11 cellular contexts compared by ENCODE assay signal in the genomic region with DNA sequence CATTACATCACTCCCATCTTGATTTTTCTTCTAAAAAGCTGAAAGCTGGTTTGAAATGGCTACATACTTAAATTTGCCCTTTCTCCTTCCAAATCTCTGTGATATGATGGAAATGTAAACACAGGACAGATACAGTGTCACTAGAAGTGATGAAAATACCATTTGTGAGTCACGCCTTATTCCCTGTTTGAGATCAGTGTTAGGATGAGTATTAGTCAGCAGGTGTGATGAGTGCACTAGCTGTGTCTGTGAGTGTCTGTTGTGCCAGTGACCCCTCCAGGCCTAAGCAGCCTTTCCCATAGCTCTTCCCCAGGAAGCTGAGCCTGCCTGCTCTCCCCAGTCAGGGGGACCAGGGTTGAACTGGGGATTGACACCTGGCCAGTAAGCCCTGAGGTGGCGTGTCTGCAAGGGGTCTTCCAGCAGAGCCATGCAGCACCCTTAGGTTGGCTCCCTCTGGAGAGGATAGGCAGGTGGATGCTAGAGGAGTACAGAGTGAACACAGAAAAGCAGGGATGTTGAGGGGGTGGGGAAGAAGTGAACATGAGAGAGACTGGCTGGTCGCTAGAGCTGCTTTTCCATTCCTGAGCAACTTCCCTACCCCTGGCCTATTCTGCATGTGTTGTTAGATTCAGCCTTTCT.
DNase-seq lines count a peak whose midpoint lies in the region; ATAC-seq and TF ChIP-seq lines count a peak whose summit lies in the region.
"Had no signal": no experiment of that assay in that cellular context is flagged by ENCODE, and none has a peak within 500 bp of the region (broad histone marks: within the 10 kb centered on the region; RNA-seq: fewer than 3 reads in every experiment).

No MANE protein-coding gene starts in this region.

- POLR2A ChIA-PET in OCI-LY7 (lab: Charles Lee): no interaction called here

- BruUV-seq in OCI-LY7 (replicated peaks; lab: Mats Ljungman, UMichigan): no TSS peak

- H3K36me3 Mint-ChIP-seq in activated T-helper 17 cell treated with anti-CD3 and anti-CD28 coated beads, Interleukin-2, amount 50 U/mL, for 72 hours (ENCODE audit: low read depth): peaks cover 68% of the 10 kb centered on the region
- H3K36me3 Mint-ChIP-seq in stimulated activated effector memory CD8-positive, alpha-beta T cell treated with anti-CD3 and anti-CD28 coated beads, Interleukin-12 subunit alpha, Interleukin-12 subunit beta, amount 100 ng/mL, for 72 hours: peaks cover 17% of the 10 kb centered on the region

- H3K27me3 ChIP-seq in WERI-Rb-1 (ENCODE audit: insufficient read depth, low read depth, severe bottlenecking): no peaks in the 10 kb centered on the region
- H3K27me3 ChIP-seq: BLaER1, vagina had no signal

- no peak for TF ChIP-seq CTCF in OCI-LY7 (conservative IDR thresholded peaks at IDR 0.05; ENCODE audit: low read length)
- no peak for TF ChIP-seq CTCF in WERI-Rb-1 (IDR thresholded peaks at IDR 0.05; ENCODE audit: low read depth, low read length)

- no peaks in the 10 kb centered on the region for H4K20me1 ChIP-seq in OCI-LY7 (ENCODE audit: insufficient read depth, low read length)
- H4K20me1 ChIP-seq: BLaER1 had no signal

- H3K27ac Mint-ChIP-seq in activated T-helper 17 cell treated with anti-CD3 and anti-CD28 coated beads, Interleukin-2, amount 50 U/mL, for 72 hours: peak overlapping the region; percentile 90
- peak overlapping the region; percentile 81 for H3K27ac Mint-ChIP-seq in stimulated activated effector memory CD8-positive, alpha-beta T cell treated with anti-CD3 and anti-CD28 coated beads, Interleukin-12 subunit alpha, Interleukin-12 subunit beta, amount 100 ng/mL, for 72 hours

- no peaks in the 10 kb centered on the region for H3K9me2 ChIP-seq in OCI-LY7 (ENCODE audit: insufficient read depth, low read length)

- H3K36me3 ChIP-seq in OCI-LY7 (ENCODE audit: insufficient read depth, low read length): no peaks in the 10 kb centered on the region
- peaks cover 8% of the 10 kb centered on the region for H3K36me3 ChIP-seq in WERI-Rb-1
- H3K36me3 ChIP-seq: vagina had no signal

- H3K4me3 Mint-ChIP-seq in activated T-helper 17 cell treated with anti-CD3 and anti-CD28 coated beads, Interleukin-2, amount 50 U/mL, for 72 hours: peak overlapping the region; percentile 73
- peak overlapping the region; percentile 39 for H3K4me3 Mint-ChIP-seq in stimulated activated effector memory CD8-positive, alpha-beta T cell treated with anti-CD3 and anti-CD28 coated beads, Interleukin-12 subunit alpha, Interleukin-12 subunit beta, amount 100 ng/mL, for 72 hours

- CTCF ChIA-PET in OCI-LY7 (lab: Charles Lee; ENCODE audit: unreplicated experiment): no interaction called here

- H3K9me3 ChIP-seq in OCI-LY7 (ENCODE audit: low read length) (no peaks in the 10 kb centered on the region), WERI-Rb-1 (ENCODE audit: severe bottlenecking) (no peaks in the 10 kb centered on the region)
- H3K9me3 ChIP-seq: BLaER1, vagina had no signal

- H2AFZ ChIP-seq in OCI-LY7 (ENCODE audit: low read length): no peak overlapping the region

- peak; percentile 6 for DNase-seq in activated T-cell treated with anti-CD3 and anti-CD28 coated beads for 48 hours (ENCODE audit: low read depth)
- no peak for DNase-seq in activated T-cell treated with anti-CD3 and anti-CD28 coated beads, Interleukin-2, amount 50 U/mL, for 1 hour
- peak; percentile 14 to 64 for DNase-seq in stimulated activated effector memory CD8-positive, alpha-beta T cell treated with anti-CD3 and anti-CD28 coated beads, Interleukin-12 subunit alpha, Interleukin-12 subunit beta, amount 100 ng/mL, for 72 hours (ENCODE audit: low spot score in 2 of 2)
- no peak for DNase-seq in OCI-LY7 (ENCODE audit: low spot score)
- no peak for DNase-seq in medulla oblongata (ENCODE audit: extremely low spot score)
- DNase-seq in WERI-Rb-1: no peak
- DNase-seq: anterior cingulate cortex had no signal

- intact Hi-C loops in OCI-LY7 (cut with micrococcal nuclease; ENCODE audit: unreplicated experiment): no loop called here

- H3K27me3 Mint-ChIP-seq in activated T-helper 17 cell treated with anti-CD3 and anti-CD28 coated beads, Interleukin-2, amount 50 U/mL, for 72 hours: no peaks in the 10 kb centered on the region

- H3K4me3 ChIP-seq in OCI-LY7 (ENCODE audit: low read depth, low read length, poor library complexity, severe bottlenecking) (no peak overlapping the region), WERI-Rb-1 (ENCODE audit: low read depth, low read length) (no peak overlapping the region)
- H3K4me3 ChIP-seq: BLaER1, vagina had no signal

- H3K79me2 ChIP-seq in OCI-LY7 (ENCODE audit: insufficient read depth, low read depth, low read length): no peaks in the 10 kb centered on the region

- no peaks in the 10 kb centered on the region for H3K9me3 Mint-ChIP-seq in activated T-helper 17 cell treated with anti-CD3 and anti-CD28 coated beads, Interleukin-2, amount 50 U/mL, for 72 hours
- no peaks in the 10 kb centered on the region for H3K9me3 Mint-ChIP-seq in stimulated activated effector memory CD8-positive, alpha-beta T cell treated with anti-CD3 and anti-CD28 coated beads, Interleukin-12 subunit alpha, Interleukin-12 subunit beta, amount 100 ng/mL, for 72 hours

- H3K4me1 Mint-ChIP-seq in activated T-helper 17 cell treated with anti-CD3 and anti-CD28 coated beads, Interleukin-2, amount 50 U/mL, for 72 hours: peaks cover 18% of the 10 kb centered on the region
- H3K4me1 Mint-ChIP-seq in stimulated activated effector memory CD8-positive, alpha-beta T cell treated with anti-CD3 and anti-CD28 coated beads, Interleukin-12 subunit alpha, Interleukin-12 subunit beta, amount 100 ng/mL, for 72 hours: peaks cover 38% of the 10 kb centered on the region

- peak; percentile 60 for ATAC-seq in HG02642 (IDR thresholded peaks at IDR 0.05; ENCODE audit: poor library complexity, unreplicated experiment)
- ATAC-seq in activated T-helper 17 cell treated with anti-CD3 and anti-CD28 coated beads, Interleukin-2, amount 50 U/mL, for 72 hours (replicated peaks): peak; percentile 100
- ATAC-seq in stimulated activated effector memory CD8-positive, alpha-beta T cell treated with anti-CD3 and anti-CD28 coated beads, Interleukin-12 subunit alpha, Interleukin-12 subunit beta, amount 100 ng/mL, for 72 hours: peak; percentile 100

- H3K27ac ChIP-seq in OCI-LY7 (ENCODE audit: low read depth, low read length, poor library complexity, severe bottlenecking) (no peak overlapping the region), WERI-Rb-1 (no peak overlapping the region)
- H3K27ac ChIP-seq: BLaER1, vagina had no signal

- H3K4me2 ChIP-seq in OCI-LY7 (ENCODE audit: low read length): no peak overlapping the region
- H3K4me2 ChIP-seq: BLaER1 had no signal

- no peaks in the 10 kb centered on the region for H3K4me1 ChIP-seq in OCI-LY7 (ENCODE audit: insufficient read depth, low read length, poor library complexity, severe bottlenecking)
- H3K4me1 ChIP-seq: BLaER1, vagina had no signal

Comparison
In these comparisons a context has a peak if more than half of its experiments do, and no peak if none do; other contexts are left out.
1. DNase-seq: peak in activated T-cell treated with anti-CD3 and anti-CD28 coated beads for 48 hours (single experiment) and stimulated activated effector memory CD8-positive, alpha-beta T cell treated with anti-CD3 and anti-CD28 coated beads, Interleukin-12 subunit alpha, Interleukin-12 subunit beta, amount 100 ng/mL, for 72 hours (2 of 2); none in activated T-cell treated with anti-CD3 and anti-CD28 coated beads, Interleukin-2, amount 50 U/mL, for 1 hour (single experiment), OCI-LY7 (single experiment), medulla oblongata (single experiment) and WERI-Rb-1 (single experiment).
2. Peak in every context shown above with its lines, with median percentiles within 50 percentile points of each other: ATAC-seq.